ENCODE assay signal across 19 cellular contexts in the genomic region with DNA sequence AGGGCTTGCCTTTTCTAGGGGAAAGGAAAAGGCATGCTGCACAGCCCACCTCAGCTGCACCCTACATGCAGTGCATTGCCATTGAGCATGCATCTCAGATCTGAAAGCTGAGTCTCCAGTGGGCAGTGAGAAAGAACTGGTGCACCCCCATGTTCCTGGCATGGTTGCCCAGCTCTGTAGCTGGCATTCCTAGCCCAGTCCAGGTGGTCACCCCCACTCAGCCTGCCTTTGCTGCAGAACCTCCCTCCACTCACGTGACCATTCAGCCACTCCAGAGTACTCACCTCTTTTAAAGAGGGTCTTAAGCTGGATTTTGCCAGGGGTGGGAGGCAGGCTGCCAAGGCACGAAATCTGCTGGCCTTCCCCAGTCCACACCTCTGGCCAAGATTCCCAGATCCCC.
"Had no signal": no experiment of that assay in that cellular context is flagged by ENCODE, and none has a peak within 500 bp of the region (broad histone marks: within the 10 kb centered on the region; RNA-seq: fewer than 3 reads in every experiment).

No MANE protein-coding gene starts in this region.

- H3K27ac ChIP-seq: SJSA1, SK-N-MC had no signal

- H3K9me3 ChIP-seq: SJSA1 had no signal

- H3K36me3 ChIP-seq: SJSA1 had no signal

- H3K27me3 ChIP-seq: SJSA1 had no signal

- H3K4me3 ChIP-seq: SJSA1, SK-N-MC had no signal

- DNase-seq: IMR-90, MV-4-11, NCI-H1048, NCI-H1436, NCI-H187 treated with DMSO at 0.1 percent for 48 hours, NCI-H2029 treated with DMSO at 0.1 percent for 48 hours, NCI-H2171 treated with DMSO at 0.1 percent for 48 hours, NCI-H345, NCI-H446 treated with DMSO at 0.1 percent for 48 hours, NCI-H510A treated with DMSO at 0.1 percent for 48 hours, NCI-H69, NCI-H774, Right ventricle myocardium superior, RPMI8226, SIG-M5, T-cell had no signal

- ATAC-seq: HepG2, T-cell had no signal

- H3K4me1 ChIP-seq: SJSA1 had no signal
